Comparison of ENCODE assay signal across 1 cellular context in the genomic region with DNA sequence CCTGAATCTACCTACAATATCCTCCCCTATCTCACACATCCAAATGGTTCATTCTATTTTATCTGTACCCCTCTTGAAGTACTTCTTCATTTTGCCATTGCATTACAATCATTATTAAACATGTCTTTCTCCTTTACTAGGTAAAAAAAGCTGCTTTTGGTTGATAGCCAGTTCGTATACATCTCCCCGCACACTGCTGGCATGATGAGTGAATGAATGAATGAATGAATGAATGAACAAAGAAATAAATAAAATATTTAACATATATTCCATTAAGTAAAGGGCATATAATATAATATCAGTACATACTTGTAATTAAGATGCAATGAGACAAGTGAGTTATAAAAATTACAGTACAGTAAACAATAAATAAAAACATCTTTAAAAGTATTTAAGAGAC.
TF ChIP-seq lines count a peak whose summit lies in the region.

No MANE protein-coding gene starts in this region.

TF ChIP-seq in K562, 482 proteins besides CTCF, POLR2A, EP300 and RAD21:
- TF ChIP-seq ZNF24 (IDR thresholded peaks at IDR 0.05): peak; percentile 38; the same call in 1 of the 2 replicates
- TF ChIP-seq, protein P1, sequence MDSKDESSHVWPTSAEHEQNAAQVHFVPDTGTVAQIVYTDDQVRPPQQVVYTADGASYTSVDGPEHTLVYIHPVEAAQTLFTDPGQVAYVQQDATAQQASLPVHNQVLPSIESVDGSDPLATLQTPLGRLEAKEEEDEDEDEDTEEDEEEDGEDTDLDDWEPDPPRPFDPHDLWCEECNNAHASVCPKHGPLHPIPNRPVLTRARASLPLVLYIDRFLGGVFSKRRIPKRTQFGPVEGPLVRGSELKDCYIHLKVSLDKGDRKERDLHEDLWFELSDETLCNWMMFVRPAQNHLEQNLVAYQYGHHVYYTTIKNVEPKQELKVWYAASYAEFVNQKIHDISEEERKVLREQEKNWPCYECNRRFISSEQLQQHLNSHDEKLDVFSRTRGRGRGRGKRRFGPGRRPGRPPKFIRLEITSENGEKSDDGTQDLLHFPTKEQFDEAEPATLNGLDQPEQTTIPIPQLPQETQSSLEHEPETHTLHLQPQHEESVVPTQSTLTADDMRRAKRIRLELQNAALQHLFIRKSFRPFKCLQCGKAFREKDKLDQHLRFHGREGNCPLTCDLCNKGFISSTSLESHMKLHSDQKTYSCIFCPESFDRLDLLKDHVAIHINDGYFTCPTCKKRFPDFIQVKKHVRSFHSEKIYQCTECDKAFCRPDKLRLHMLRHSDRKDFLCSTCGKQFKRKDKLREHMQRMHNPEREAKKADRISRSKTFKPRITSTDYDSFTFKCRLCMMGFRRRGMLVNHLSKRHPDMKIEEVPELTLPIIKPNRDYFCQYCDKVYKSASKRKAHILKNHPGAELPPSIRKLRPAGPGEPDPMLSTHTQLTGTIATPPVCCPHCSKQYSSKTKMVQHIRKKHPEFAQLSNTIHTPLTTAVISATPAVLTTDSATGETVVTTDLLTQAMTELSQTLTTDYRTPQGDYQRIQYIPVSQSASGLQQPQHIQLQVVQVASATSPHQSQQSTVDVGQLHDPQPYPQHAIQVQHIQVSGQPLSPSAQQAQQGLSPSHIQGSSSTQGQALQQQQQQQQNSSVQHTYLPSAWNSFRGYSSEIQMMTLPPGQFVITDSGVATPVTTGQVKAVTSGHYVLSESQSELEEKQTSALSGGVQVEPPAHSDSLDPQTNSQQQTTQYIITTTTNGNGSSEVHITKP (IDR thresholded peaks at IDR 0.05; ENCODE audit: partially characterized antibody): peak; percentile 44
- no peak for TF ChIP-seq KAT7 (CRISPR knock-in tag; IDR thresholded peaks at IDR 0.05; ENCODE audit: borderline replicate concordance)
- no peak for TF ChIP-seq ZSCAN29 (IDR thresholded peaks at IDR 0.05)
